In the genomic region with DNA sequence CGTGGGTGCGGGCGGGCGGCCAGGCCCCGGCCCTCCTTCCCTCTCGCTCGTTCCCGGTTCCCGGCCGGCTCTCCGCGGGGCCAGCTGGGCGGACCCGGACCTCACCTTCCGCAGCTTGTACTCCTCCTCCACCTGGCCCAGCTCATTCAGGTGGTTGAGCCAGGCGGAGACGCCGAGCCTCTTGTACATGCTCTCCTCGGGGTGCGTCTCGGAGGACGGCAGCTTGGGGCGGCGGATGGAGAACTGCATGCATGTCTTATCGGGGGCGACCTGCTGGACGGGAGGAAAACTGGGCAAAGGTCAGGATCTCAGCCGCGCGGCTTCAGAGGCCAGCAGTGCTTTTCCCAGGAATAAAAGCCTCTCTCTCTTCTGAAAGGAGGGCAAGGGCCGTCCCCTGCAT, we compare ENCODE assay signal across 18 cellular contexts.
DNase-seq lines count a peak whose midpoint lies in the region; ATAC-seq, FAIRE-seq and TF ChIP-seq lines count a peak whose summit lies in the region.
"Had no signal": no experiment of that assay in that cellular context is flagged by ENCODE, and none has a peak within 500 bp of the region (broad histone marks: within the 10 kb centered on the region; RNA-seq: fewer than 3 reads in every experiment).

No MANE protein-coding gene starts in this region.

- H3K36me3 ChIP-seq in right lobe of liver (peaks cover 0 to 16% (median 3%) of the 10 kb centered on the region in 4 donors), HepG2 (replicated peaks in 1 of 2; ENCODE audit: control insufficient read depth in 1 of 2, insufficient read depth in 2 of 2, low read length in 2 of 2) (peaks cover 15 to 31% of the 10 kb centered on the region in 2 experiments), H1 (ENCODE audit: control insufficient read depth in 2 of 4, insufficient read depth in 4 of 4, low read length in 3 of 4) (peaks cover 3 to 12% (median 8%) of the 10 kb centered on the region in 4 experiments; a peak in 6 of 8 replicates)
- H3K36me3 ChIP-seq: breast epithelium had no signal

- DNase-seq in right lobe of liver (peak in 2 of 3 donors; percentile 45 to 51), HepG2 (ENCODE audit: low spot score) (no peak), H1 (ENCODE audit: low read depth in 1 of 2, low spot score in 2 of 2) (peak in 1 of 2 experiments; percentile 78), nephron progenitor cell (no peak), DMS153 (lab: John Stamatoyannopoulos, UW) (no peak), KBM-7 (no peak), GM19240 (ENCODE audit: insufficient read length, low spot score) (no peak)
- DNase-seq: DMS53, GM23248, NCI-H1105, NCI-H524, SHP77 treated with DMSO at 0.1 percent for 48 hours, spleen had no signal

- H4K5ac ChIP-seq in H1 (ENCODE audit: insufficient read length, low read depth, low read length): peak overlapping the region; percentile 79

- H3K9ac ChIP-seq in HepG2 (ENCODE audit: insufficient read depth, low read depth, low read length) (no peak overlapping the region), H1 (replicated peaks in 1 of 4; ENCODE audit: extremely low read depth in 1 of 4, low read depth in 3 of 4, low read length in 3 of 4) (peak overlapping the region in 3 of 4 experiments; percentile 60 to 62 (median 61); a peak in 6 of 7 replicates)
- H3K9ac ChIP-seq: GM23248 had no signal

- H2BK5ac ChIP-seq in H1 (ENCODE audit: low read depth, low read length): peak overlapping the region; percentile 93

- H3K79me1 ChIP-seq in H1 (ENCODE audit: low read depth, low read length): peaks cover 12% of the 10 kb centered on the region; the same call in 1 of the 2 replicates

- H3K18ac ChIP-seq in H1 (ENCODE audit: extremely low read depth, low read length): peak overlapping the region; percentile 99; the same call in 1 of the 2 replicates

- no peak for FAIRE-seq in HepG2 (lab: Jason Lieb, UNC)
- no peak for FAIRE-seq in H1 (lab: Jason Lieb, UNC)
- FAIRE-seq: GM12878 had no signal

- POLR2A ChIA-PET in HepG2 (lab: Yijun Ruan, JAX) (no interaction called here), H1 (lab: Charles Lee; ENCODE audit: partially characterized antibody) (interaction anchor here (1.3 to 15.6 kb wide), 13 partner anchors 11 to 114 kb away, joined by 3 to 152 read pairs (median 12); partner anchors contain the start of gene CBX4)

- H3K23me2 ChIP-seq in H1 (ENCODE audit: low read depth, low read length): no peaks in the 10 kb centered on the region; the same call in 1 of the 2 replicates

- no peak overlapping the region for H3K14ac ChIP-seq in H1 (ENCODE audit: insufficient read length)

- no peak for TF ChIP-seq POLR2A in right lobe of liver (IDR thresholded peaks at IDR 0.05)
- TF ChIP-seq POLR2A in HepG2 (IDR thresholded peaks at IDR 0.05; ENCODE audit: insufficient read depth in 1 of 2, low read depth in 2 of 2, low read length in 2 of 2): no peak
- TF ChIP-seq POLR2A in H1 (IDR thresholded peaks at IDR 0.05; ENCODE audit: control extremely low read depth in 1 of 2, low read depth in 2 of 2, low read length in 2 of 2): peak in 1 of 2 experiments; percentile 39; a peak in 1 of 3 replicates

- peaks cover 28% of the 10 kb centered on the region for H3K36me3 Mint-ChIP-seq in nephron progenitor cell (ENCODE audit: low read depth)

- H3K4me3 ChIP-seq in right lobe of liver (no peak overlapping the region), HepG2 (replicated peaks in 1 of 3; ENCODE audit: insufficient read depth in 1 of 3, low read depth in 2 of 3, low read length in 3 of 3) (no peak overlapping the region), H1 (ENCODE audit: extremely low read depth in 1 of 4, insufficient read depth in 2 of 4, low read depth in 3 of 4, low read length in 4 of 4) (peak overlapping the region; percentile 21 to 54 (median 33); a peak in 7 of 8 replicates)
- H3K4me3 ChIP-seq: breast epithelium, GM12878, GM23248, spleen had no signal

- no peak for ATAC-seq in right lobe of liver
- ATAC-seq in HepG2: no peak
- ATAC-seq in GM21526 (IDR thresholded peaks at IDR 0.05; ENCODE audit: low FRiP score, unreplicated experiment): no peak
- ATAC-seq: GM12878 had no signal

- H3K79me2 ChIP-seq in HepG2 (ENCODE audit: insufficient read depth, low read length) (no peaks in the 10 kb centered on the region), H1 (ENCODE audit: control insufficient read depth in 1 of 2, insufficient read depth in 2 of 2, low read length in 2 of 2) (peaks cover 0 to 7% of the 10 kb centered on the region in 2 experiments; a peak in 1 of 4 replicates)

- no TSS peak for BruUV-seq in HepG2 (replicated peaks; lab: Mats Ljungman, UMichigan)

- intact Hi-C loops in right lobe of liver (cut with DNase I): no loop called here
- intact Hi-C loops in HepG2 (cut with micrococcal nuclease; ENCODE audit: unreplicated experiment): no loop called here

- peak overlapping the region; percentile 94; the same call in 1 of the 2 replicates for H4K8ac ChIP-seq in H1 (ENCODE audit: extremely low read depth, insufficient read depth, low read length)

- WGBS in right lobe of liver (ENCODE audit: insufficient coverage, low coverage, low lambda C conversion rate, missing lambda C conversion rate): 88% methylated on average over 16 of the region's 31 CpGs
- 96% methylated on average over 31 of the region's 31 CpGs for WGBS in HepG2 (ENCODE audit: low lambda C conversion rate)
- WGBS in H1 (ENCODE audit: extremely low coverage in 1 of 2, insufficient coverage in 1 of 2, insufficient read length in 1 of 2, insufficient replicate concordance in 2 of 2, low coverage in 1 of 2, low lambda C conversion rate in 2 of 2, missing lambda C conversion rate in 1 of 2), 2 experiments: 7% methylated on average over 31 of the region's 31 CpGs; no CpG with 5 or more reads in 1 of the 2 experiments

- H3K27me3 ChIP-seq in right lobe of liver (no peaks in the 10 kb centered on the region), HepG2 (ENCODE audit: control insufficient read depth in 1 of 2, insufficient read depth in 2 of 2, low read length in 2 of 2) (no peaks in the 10 kb centered on the region), H1 (replicated peaks in 1 of 4; ENCODE audit: control insufficient read depth in 3 of 4, extremely low read depth in 1 of 4, insufficient read depth in 3 of 4, low read length in 3 of 4) (no peaks in the 10 kb centered on the region)
- H3K27me3 ChIP-seq: breast epithelium, spleen had no signal

- peaks cover 61% of the 10 kb centered on the region for H3K4me1 Mint-ChIP-seq in nephron progenitor cell

- no peaks in the 10 kb centered on the region for H3K9me3 Mint-ChIP-seq in nephron progenitor cell

- TF ChIP-seq CTCF in right lobe of liver (IDR thresholded peaks at IDR 0.05) (no peak), HepG2 (CRISPR knock-in tag; IDR thresholded peaks at IDR 0.05) (no peak), H1 (IDR thresholded peaks at IDR 0.05; ENCODE audit: control extremely low read depth in 1 of 3, insufficient read depth in 1 of 3, low read depth in 1 of 3, low read length in 3 of 3) (no peak), nephron progenitor cell (IDR thresholded peaks at IDR 0.05) (no peak)

- H2AFZ ChIP-seq in HepG2 (ENCODE audit: low read length) (no peak overlapping the region), H1 (ENCODE audit: low read length) (no peak overlapping the region)
- H2AFZ ChIP-seq: GM23248 had no signal

- H3K27ac ChIP-seq in right lobe of liver: no peak overlapping the region
- H3K27ac ChIP-seq in HepG2 (ENCODE audit: extremely low read length, insufficient read depth, low read length): no peak overlapping the region
- peak overlapping the region; percentile 91 for H3K27ac ChIP-seq in H1 (ENCODE audit: low read depth, low read length)
- H3K27ac ChIP-seq: epithelial cell of prostate, GM23248, VCaP had no signal

- H2BK15ac ChIP-seq in H1 (ENCODE audit: low read length): peak overlapping the region; percentile 84; the same call in 1 of the 2 replicates

- peak overlapping the region; percentile 76 for H3K4me3 Mint-ChIP-seq in nephron progenitor cell

- H3K4me2 ChIP-seq in HepG2 (ENCODE audit: low read depth, low read length) (no peak overlapping the region), H1 (ENCODE audit: insufficient read depth in 1 of 2, low read depth in 2 of 2, low read length in 2 of 2) (peak overlapping the region; percentile 79 to 86)

- H3K9me3 ChIP-seq in right lobe of liver: no peaks in the 10 kb centered on the region
- no peaks in the 10 kb centered on the region for H3K9me3 ChIP-seq in HepG2 (ENCODE audit: low read length)
- H3K9me3 ChIP-seq in H1 (ENCODE audit: insufficient read depth in 2 of 2, low read depth in 1 of 2, low read length in 1 of 2): no peaks in the 10 kb centered on the region
- H3K9me3 ChIP-seq: breast epithelium, spleen had no signal

- no peak overlapping the region for H3K4ac ChIP-seq in H1 (replicated peaks; ENCODE audit: insufficient read length, low read depth, low read length)

- peak overlapping the region; percentile 91 for H2BK12ac ChIP-seq in H1 (ENCODE audit: low read depth, low read length)

- peaks cover 21% of the 10 kb centered on the region for H3K27me3 Mint-ChIP-seq in nephron progenitor cell (ENCODE audit: low read depth, poor library complexity)

- in situ Hi-C loops in HepG2 (cut with HindIII; ENCODE audit: extremely low pct_ligation_motif_present, low pct_unique_long_range_greater_than_20kb): no loop called here
- in situ Hi-C loops in KBM-7 (cut with MboI; ENCODE audit: low pct_unique_long_range_greater_than_20kb, low sequenced_read_pairs): no loop called here

- H3K23ac ChIP-seq in H1 (ENCODE audit: insufficient read length): no peak overlapping the region

- H3K27ac Mint-ChIP-seq in nephron progenitor cell: no peak overlapping the region

- peak overlapping the region; percentile 86 for H4K91ac ChIP-seq in H1 (replicated peaks; ENCODE audit: insufficient read length, low read length)

- 0 out of 2 replicates have a peak overlapping the region, but pooled peaks have one; percentile 17 for H2AK5ac ChIP-seq in H1 (ENCODE audit: low read depth, low read length)

- TF ChIP-seq EP300 in HepG2 (IDR thresholded peaks at IDR 0.05; ENCODE audit: low read depth in 2 of 2, low read length in 2 of 2): no peak
- TF ChIP-seq EP300 in HepG2 (CRISPR knock-in tag; IDR thresholded peaks at IDR 0.05; ENCODE audit: borderline replicate concordance): no peak
- TF ChIP-seq EP300 in H1 (IDR thresholded peaks at IDR 0.05; ENCODE audit: borderline replicate concordance in 1 of 2, low read depth in 2 of 2, low read length in 2 of 2): no peak

- H2BK20ac ChIP-seq in H1 (ENCODE audit: low read length): peak overlapping the region; percentile 55; the same call in 1 of the 2 replicates

- CTCF ChIA-PET in HepG2 (lab: Yijun Ruan, JAX; ENCODE audit: low intra/inter-chr PET ratio, low total read pairs): no interaction called here
- CTCF ChIA-PET in H1 (lab: Charles Lee; ENCODE audit: partially characterized antibody): interaction anchor here (0.6 to 14.6 kb wide), 12 partner anchors 10 to 114 kb away, joined by 3 to 187 read pairs (median 4); partner anchors contain the start of gene CBX4

- H4K20me1 ChIP-seq in HepG2 (ENCODE audit: insufficient read depth, low read length): no peaks in the 10 kb centered on the region
- peaks cover 0 to 3% of the 10 kb centered on the region in 2 experiments for H4K20me1 ChIP-seq in H1 (replicated peaks in 1 of 2; ENCODE audit: control insufficient read depth in 1 of 2, insufficient read depth in 2 of 2, low read length in 2 of 2)

- no peaks in the 10 kb centered on the region for H3K4me1 ChIP-seq in right lobe of liver
- H3K4me1 ChIP-seq in HepG2 (ENCODE audit: insufficient read depth, low read length): peaks cover 26% of the 10 kb centered on the region
- peaks cover 20 to 59% (median 47%) of the 10 kb centered on the region in 4 experiments for H3K4me1 ChIP-seq in H1 (replicated peaks in 1 of 4; ENCODE audit: control insufficient read depth in 3 of 4, insufficient read depth in 4 of 4, low read length in 3 of 4)

- peak overlapping the region; percentile 30 for H2BK120ac ChIP-seq in H1 (replicated peaks; ENCODE audit: low read depth, low read length)

- TF ChIP-seq RAD21 in HepG2 (CRISPR knock-in tag; IDR thresholded peaks at IDR 0.05) (no peak), H1 (IDR thresholded peaks at IDR 0.05 in 1 of 2, conservative IDR thresholded peaks at IDR 0.05 in 1 of 2; ENCODE audit: low read depth in 2 of 2, low read length in 2 of 2) (no peak)

- H3K56ac ChIP-seq in H1 (replicated peaks; ENCODE audit: insufficient read length, low read depth, low read length): peak overlapping the region; percentile 27

Comparison
In these comparisons a context has a peak if more than half of its experiments do, and no peak if none do; other contexts are left out.
1. DNase-seq: peak in right lobe of liver (2 of 3); none in HepG2 (single experiment), nephron progenitor cell (single experiment), DMS153 (single experiment), KBM-7 (single experiment) and GM19240 (single experiment).
2. H3K4me3 ChIP-seq: peak in H1 (4 of 4); none in right lobe of liver (0 of 3) and HepG2 (0 of 3).